ENCODE assay signal across 8 cellular contexts in the genomic region with DNA sequence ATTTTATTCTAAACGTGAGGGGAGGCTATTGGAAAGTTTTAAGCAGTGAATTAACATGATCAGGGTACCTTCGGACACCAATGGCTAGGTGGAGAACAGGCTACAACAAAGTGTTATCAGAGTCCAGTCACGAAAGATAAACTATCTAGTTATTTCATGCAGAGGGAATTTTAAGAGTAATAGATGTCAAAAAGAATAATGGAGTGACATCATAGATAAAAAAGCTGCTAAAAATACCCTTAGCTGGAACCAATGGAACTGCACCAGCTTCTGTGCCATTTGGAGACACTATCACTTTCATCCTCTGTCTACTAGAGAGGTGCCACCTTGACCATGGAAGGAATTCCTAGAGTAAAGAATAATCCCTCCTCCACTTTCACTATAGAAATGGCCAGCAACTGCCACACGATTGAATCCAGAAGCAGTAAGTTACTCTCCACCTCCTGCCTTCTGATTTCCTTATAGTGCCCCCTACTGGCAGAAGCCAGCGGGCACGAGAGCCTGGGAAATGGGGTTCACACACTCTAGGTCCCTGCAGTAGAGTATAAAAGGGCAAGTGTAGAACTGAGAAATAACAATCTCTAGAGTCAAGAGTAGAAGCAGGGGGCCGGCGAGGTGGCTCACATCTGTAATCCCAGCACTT. TPM values are rescaled to one million over a fixed set of nuclear protein-coding genes. Genes with fewer than 3 reads are reported as not detected.
A peak's percentile ranks its signal among the peaks of the same experiment; 100 is the strongest.
DNase-seq lines count a peak whose midpoint lies in the region; ATAC-seq lines count a peak whose summit lies in the region.

No MANE protein-coding gene starts in this region.

- H3K27ac Mint-ChIP-seq in activated naive CD4-positive, alpha-beta T cell treated with anti-CD3 and anti-CD28 coated beads for 36 hours = no peak overlapping the region

- intact Hi-C loops in activated naive CD4-positive, alpha-beta T cell treated with anti-CD3 and anti-CD28 coated beads for 36 hours (cut with micrococcal nuclease) = loop anchor here (1.0 to 5.0 kb wide), 2 partner anchors 102 to 131 kb away; a partner anchor contains a TSS

- H3K4me3 Mint-ChIP-seq in activated naive CD4-positive, alpha-beta T cell treated with anti-CD3 and anti-CD28 coated beads for 36 hours = no peak overlapping the region

- H3K27me3 Mint-ChIP-seq in activated naive CD4-positive, alpha-beta T cell treated with anti-CD3 and anti-CD28 coated beads for 36 hours (ENCODE audit: low read depth) = no peaks in the 10 kb centered on the region

- H3K4me1 Mint-ChIP-seq in activated naive CD4-positive, alpha-beta T cell treated with anti-CD3 and anti-CD28 coated beads for 36 hours (ENCODE audit: low read depth) = peaks cover 37% of the 10 kb centered on the region

- ATAC-seq in HG02798 (IDR thresholded peaks at IDR 0.05; ENCODE audit: poor library complexity, unreplicated experiment) = no peak

- CTCF ChIA-PET in activated naive CD4-positive, alpha-beta T cell treated with anti-CD3 and anti-CD28 coated beads for 36 hours (lab: Charles Lee) = interaction anchor here (0.8 to 3.9 kb wide), 14 partner anchors 10 to 283 kb away, joined by 3 to 24 read pairs (median 6); a partner anchor contains a TSS

- H3K9me3 Mint-ChIP-seq in activated naive CD4-positive, alpha-beta T cell treated with anti-CD3 and anti-CD28 coated beads for 36 hours = no peaks in the 10 kb centered on the region

- H3K36me3 Mint-ChIP-seq in activated naive CD4-positive, alpha-beta T cell treated with anti-CD3 and anti-CD28 coated beads for 36 hours (ENCODE audit: low read depth) = no peaks in the 10 kb centered on the region

- DNase-seq in NCI-H2227 (lab: John Stamatoyannopoulos, UW; ENCODE audit: unreplicated experiment) = peak; percentile 22
- no peak for DNase-seq in NCI-H2227 treated with DMSO at 0.1 percent for 48 hours (lab: John Stamatoyannopoulos, UW)
- peak; percentile 7 for DNase-seq in RPMI7951 (ENCODE audit: low read depth)
- DNase-seq in activated naive CD4-positive, alpha-beta T cell treated with anti-CD3 and anti-CD28 coated beads for 36 hours = peak; percentile 75
- DNase-seq in iPS-NIHi7 (ENCODE audit: extremely low spot score) = peak; percentile 71
- peak; percentile 43 to 54 for DNase-seq in stimulated activated CD4-positive, alpha-beta T cell treated with anti-CD3 and anti-CD28 coated beads, Interleukin-4, amount 100 ng/mL, for 48 hours (ENCODE audit: low read depth in 2 of 2)
- no peak for DNase-seq in NCI-H446 treated with DMSO at 0.1 percent for 48 hours (lab: John Stamatoyannopoulos, UW)

RNA-seq across cellular contexts. Expression of a gene that starts 2.8 kb away (rescaled TPM):
- 44.2 and 68.1 TPM in 2 replicates for total RNA-seq in RPMI7951 (2014; rRNA removed; shearing (Covaris generic))
- 10 to 100 TPM; 21.0 to 22.3 TPM for total RNA-seq in activated naive CD4-positive, alpha-beta T cell treated with anti-CD3 and anti-CD28 coated beads for 36 hours

Comparison
In these comparisons a context has a peak if more than half of its experiments do, and no peak if none do; other contexts are left out.
1. DNase-seq: peak in NCI-H2227 (single experiment), RPMI7951 (single experiment), activated naive CD4-positive, alpha-beta T cell treated with anti-CD3 and anti-CD28 coated beads for 36 hours (single experiment), iPS-NIHi7 (single experiment) and stimulated activated CD4-positive, alpha-beta T cell treated with anti-CD3 and anti-CD28 coated beads, Interleukin-4, amount 100 ng/mL, for 48 hours (2 of 2); none in NCI-H2227 treated with DMSO at 0.1 percent for 48 hours (single experiment) and NCI-H446 treated with DMSO at 0.1 percent for 48 hours (single experiment).